ENCODE assay signal across 9 cellular contexts in the genomic region with DNA sequence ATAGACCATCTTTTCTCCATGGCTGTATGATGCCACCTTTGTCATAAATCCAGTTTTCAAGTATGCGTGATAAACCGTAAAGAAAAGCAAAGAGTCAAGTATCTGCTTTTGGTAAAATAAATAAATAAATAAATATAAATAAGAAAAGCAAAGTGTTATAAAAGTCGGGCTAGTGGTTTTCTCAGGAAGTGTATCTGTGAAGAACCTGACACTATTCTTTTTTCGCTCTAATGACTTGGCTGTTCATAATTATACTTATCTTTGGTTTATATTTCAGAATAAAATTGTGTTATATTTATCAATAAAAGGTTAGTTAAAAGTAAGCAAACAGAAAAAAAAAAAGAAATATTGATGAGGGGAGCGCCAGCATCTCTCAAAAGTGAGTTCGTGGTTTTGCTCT. TPM values are rescaled to one million over a fixed set of nuclear protein-coding genes. Genes with fewer than 3 reads are reported as not detected.
DNase-seq lines count a peak whose midpoint lies in the region; ATAC-seq, FAIRE-seq and TF ChIP-seq lines count a peak whose summit lies in the region.
"Had no signal": no experiment of that assay in that cellular context is flagged by ENCODE, and none has a peak within 500 bp of the region (broad histone marks: within the 10 kb centered on the region; RNA-seq: fewer than 3 reads in every experiment).

No MANE protein-coding gene starts in this region.

- FAIRE-seq in bronchial epithelial cell (lab: Jason Lieb, UNC) = no peak
- FAIRE-seq: G401.6 had no signal

- H3K27me3 ChIP-seq in left ventricle myocardium inferior (ENCODE audit: low read depth) = no peaks in the 10 kb centered on the region
- no peaks in the 10 kb centered on the region for H3K27me3 ChIP-seq in bronchial epithelial cell (ENCODE audit: control insufficient read depth, insufficient read depth, low read length)
- H3K27me3 ChIP-seq in mononuclear cell (ENCODE audit: insufficient read depth, low read length) = no peaks in the 10 kb centered on the region
- H3K27me3 ChIP-seq in uterus = no peaks in the 10 kb centered on the region

- no peak for TF ChIP-seq CTCF in left ventricle myocardium inferior (IDR thresholded peaks at IDR 0.05; ENCODE audit: borderline replicate concordance)
- TF ChIP-seq CTCF in bronchial epithelial cell (IDR thresholded peaks at IDR 0.05; ENCODE audit: insufficient read depth, low read length, severe bottlenecking) = no peak
- TF ChIP-seq CTCF in uterus (IDR thresholded peaks at IDR 0.05) = no peak

- H3K27ac ChIP-seq in left ventricle myocardium inferior (replicated peaks) (peak overlapping the region; percentile 83), uterus (peak overlapping the region; percentile 72 to 75)

- H3K4me3 ChIP-seq in left ventricle myocardium inferior = peak overlapping the region; percentile 86
- H3K4me3 ChIP-seq in bronchial epithelial cell (ENCODE audit: low read depth, low read length) = peak overlapping the region; percentile 58
- H3K4me3 ChIP-seq in mononuclear cell (ENCODE audit: low read length) = peak overlapping the region; percentile 80
- H3K4me3 ChIP-seq in uterus = peak overlapping the region; percentile 53 to 74

- no peak for ATAC-seq in HG03354 (IDR thresholded peaks at IDR 0.05; ENCODE audit: poor library complexity, severe bottlenecking, unreplicated experiment)

- intact Hi-C loops in left ventricle myocardium inferior (cut with micrococcal nuclease) (no loop called here), cardiac septum (cut with DNase I) (loop anchor here (1.0 to 5.0 kb wide), 2 partner anchors 23 to 56 kb away; partner anchors contain the start of genes ZFP69B and ZNF684), uterus (cut with DNase I; ENCODE audit: low total_unique reads) (no loop called here)

- H3K9me3 ChIP-seq in left ventricle myocardium inferior (replicated peaks) = peaks cover 26% of the 10 kb centered on the region
- peaks cover 18% of the 10 kb centered on the region for H3K9me3 ChIP-seq in mononuclear cell (ENCODE audit: low read depth, low read length)
- peaks cover 0 to 7% of the 10 kb centered on the region in 2 donors for H3K9me3 ChIP-seq in uterus

- TF ChIP-seq POLR2A in uterus (IDR thresholded peaks at IDR 0.05) = no peak

- DNase-seq in left ventricle myocardium inferior (no peak), cardiac septum (ENCODE audit: low spot score) (no peak), bronchial epithelial cell (ENCODE audit: low read depth) (no peak), uterus (no peak)
- no peak for DNase-seq in stimulated activated CD4-positive, alpha-beta T cell treated with anti-CD3 and anti-CD28 coated beads, Interleukin-2, amount 100 ng/mL, for 24 hours
- DNase-seq in central memory CD4-positive, alpha-beta T cell = no peak

- H3K36me3 ChIP-seq in left ventricle myocardium inferior (peaks cover 2% of the 10 kb centered on the region), bronchial epithelial cell (ENCODE audit: control insufficient read depth, insufficient read depth, low read length) (no peaks in the 10 kb centered on the region), uterus (no peaks in the 10 kb centered on the region)

- H3K4me1 ChIP-seq in left ventricle myocardium inferior (peaks cover 28% of the 10 kb centered on the region), mononuclear cell (ENCODE audit: insufficient read depth, low read length) (peaks cover 13% of the 10 kb centered on the region), uterus (no peaks in the 10 kb centered on the region)

RNA-seq across cellular contexts. Expression of gene EXO5, which starts 0.6 kb away (rescaled TPM):
- total RNA-seq in left ventricle myocardium inferior (3.6 TPM), cardiac septum (4.7 TPM), bronchial epithelial cell (5.5 and 6.3 TPM in 2 replicates), mononuclear cell (2.9 TPM), uterus (10 to 100 TPM in 1 of 4 donors, 1 to 10 TPM in 3; 5.3 to 22.6 (median 8.2) TPM)

RNA-seq across cellular contexts. Expression of gene ZNF684, which starts 23.5 kb away (rescaled TPM):
- total RNA-seq in left ventricle myocardium inferior (7.8 TPM), cardiac septum (11.0 TPM), bronchial epithelial cell (1.3 and 1.7 TPM in 2 replicates), mononuclear cell (4.1 TPM), uterus (10 to 100 TPM in 2 of 4 donors, 1 to 10 TPM in 2; 2.7 to 11.8 (median 8.0) TPM)

RNA-seq across cellular contexts. Expression of gene ZFP69, which starts 30.9 kb away (rescaled TPM):
- 1.9 TPM for total RNA-seq in left ventricle myocardium inferior
- 2.6 TPM for total RNA-seq in cardiac septum
- 1.9 and 2.1 TPM in 2 replicates for total RNA-seq in bronchial epithelial cell
- 1.0 TPM for total RNA-seq in mononuclear cell
- 1 to 10 TPM in 2 of 4 donors, under 1 TPM in 1, not detected in 1; 0.26 to 9.0 (median 6.2) TPM for total RNA-seq in uterus

RNA-seq across cellular contexts. Expression of gene ZFP69B, which starts 57.7 kb away (rescaled TPM):
- total RNA-seq in left ventricle myocardium inferior (1.1 TPM), cardiac septum (1.3 TPM), bronchial epithelial cell (1.6 and 2.6 TPM in 2 replicates), mononuclear cell (2.9 TPM), uterus (1 to 10 TPM in 2 of 4 donors, under 1 TPM in 1, not detected in 1; 0.88 to 7.7 (median 1.0) TPM)
